Comparison of ENCODE assay signal across 19 cellular contexts in the genomic region with DNA sequence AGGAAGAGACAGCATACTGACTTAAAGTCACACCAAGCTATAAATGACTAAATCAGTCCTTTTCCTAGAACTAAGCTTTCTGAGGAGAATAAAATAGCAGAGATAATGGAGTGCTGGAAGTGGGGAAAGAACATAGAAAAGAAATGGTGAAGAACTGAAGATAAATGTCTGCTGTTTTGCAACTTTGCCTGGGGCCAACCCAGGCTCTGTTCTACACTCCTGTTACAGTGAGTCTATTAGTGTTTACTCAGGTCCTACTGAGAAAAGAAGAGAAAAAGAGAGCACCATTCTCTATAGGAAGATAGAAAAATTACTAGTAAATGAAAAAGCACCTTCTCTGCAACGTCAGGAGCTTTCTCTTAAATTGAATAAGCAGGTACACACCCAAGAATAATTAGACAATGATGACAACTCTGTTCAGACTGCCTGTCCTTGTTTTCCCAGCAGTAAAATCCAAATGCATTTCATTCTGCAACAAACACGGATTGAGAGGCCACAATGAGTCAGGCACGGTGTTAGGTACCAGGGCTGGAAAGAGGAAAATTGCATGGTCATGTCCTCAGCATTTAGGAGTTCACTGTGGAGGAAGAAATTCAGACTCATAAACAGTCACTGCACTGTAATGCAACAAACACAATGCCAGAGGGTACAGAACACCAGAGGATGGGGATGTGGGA.
"Had no signal": no experiment of that assay in that cellular context is flagged by ENCODE, and none has a peak within 500 bp of the region (broad histone marks: within the 10 kb centered on the region; RNA-seq: fewer than 3 reads in every experiment).

No MANE protein-coding gene starts in this region.

- H3K36me3 ChIP-seq: adrenal gland, colonic mucosa, left lung, WERI-Rb-1 had no signal

- H3K27ac ChIP-seq: adrenal gland, colonic mucosa, dorsolateral prefrontal cortex, left lung, WERI-Rb-1 had no signal

- H3K4me3 ChIP-seq: adrenal gland, colonic mucosa, dorsolateral prefrontal cortex, left lung had no signal

- H3K9me3 ChIP-seq: adrenal gland, colonic mucosa, left lung had no signal

- H3K27me3 ChIP-seq: adrenal gland, colonic mucosa, dorsolateral prefrontal cortex, left lung had no signal

- H3K4me1 ChIP-seq: adrenal gland, colonic mucosa, left lung had no signal

- ATAC-seq: activated CD8-positive, alpha-beta T cell treated with anti-CD3 and anti-CD28 coated beads for 36 hours; activated naive CD4-positive, alpha-beta T cell treated with anti-CD3 and anti-CD28 coated beads, Interleukin-2, amount 50 U/mL, for 72 hours; left lung; natural killer cell; T-cell had no signal

- DNase-seq: activated CD4-positive, alpha-beta T cell treated with anti-CD3 and anti-CD28 coated beads, Interleukin-2, amount 10 ng/mL, durations not matched to agents 7 days and 5 days; activated CD4-positive, CD25-positive, alpha-beta regulatory T cell treated with anti-CD3 and anti-CD28 coated beads, Interleukin-2, amount 50 U/mL, for 72 hours; activated CD8-positive, alpha-beta T cell treated with anti-CD3 and anti-CD28 coated beads for 36 hours; activated gamma-delta T cell treated with Interleukin-2 at 50 U/mL for 16 hours; adrenal gland; colonic mucosa; dorsolateral prefrontal cortex; foreskin fibroblast; immature natural killer cell; kidney glomerular epithelial cell; left lung; midbrain; natural killer cell; retina; stimulated activated CD4-positive, alpha-beta T cell treated with anti-CD3 and anti-CD28 coated beads, Interleukin-4, amount 100 ng/mL, for 24 hours; stimulated activated naive CD4-positive, alpha-beta T cell treated with Interleukin-2 at 50 U/mL for 16 hours; T-cell; WERI-Rb-1 had no signal
